ENCODE assay signal across 1 cellular context in genomic region chr9:75382126-75382525, GRCh38.
TF ChIP-seq lines count a peak whose summit lies in the region.

No MANE protein-coding gene starts in this region.

TF ChIP-seq in GM23338, 12 proteins besides CTCF, POLR2A, EP300 and RAD21 (continued from another document):
- TF ChIP-seq REST (IDR thresholded peaks at IDR 0.05; ENCODE audit: unreplicated experiment) (no peak), CREB1 (CRISPR knock-in tag; IDR thresholded peaks at IDR 0.05; ENCODE audit: low read depth) (no peak), EZH2phosphoT487 (IDR thresholded peaks at IDR 0.05; ENCODE audit: unreplicated experiment) (no peak), ZNF331 (CRISPR knock-in tag; IDR thresholded peaks at IDR 0.05; ENCODE audit: low read depth) (no peak)
